In genomic region chr2:174965992-174966789, GRCh38 we compare ENCODE assay signal across 1 cellular context.
TF ChIP-seq lines count a peak whose summit lies in the region.

No MANE protein-coding gene starts in this region.

TF ChIP-seq in K562, 482 proteins besides CTCF, POLR2A, EP300 and RAD21 (continued from another document):
- no peak for TF ChIP-seq ZNF609 (CRISPR knock-in tag; IDR thresholded peaks at IDR 0.05; ENCODE audit: borderline replicate concordance)
- TF ChIP-seq AFF1 (IDR thresholded peaks at IDR 0.05; ENCODE audit: low read depth in 1 of 2, partially characterized antibody in 2 of 2): no peak
- TF ChIP-seq ARID4B (CRISPR knock-in tag; IDR thresholded peaks at IDR 0.05): no peak
- no peak for TF ChIP-seq NR2C1 (IDR thresholded peaks at IDR 0.05)
- no peak for TF ChIP-seq NR2C1 (tag; IDR thresholded peaks at IDR 0.05)
TF ChIP-seq in K562: peak in this region for 2.
